In genomic region chr19:7829561-7830271, GRCh38 we compare ENCODE assay signal across 8 cellular contexts. TPM values are rescaled to one million over a fixed set of nuclear protein-coding genes. Genes with fewer than 3 reads are reported as not detected.
A peak's percentile ranks its signal among the peaks of the same experiment; 100 is the strongest.
DNase-seq lines count a peak whose midpoint lies in the region; ATAC-seq and TF ChIP-seq lines count a peak whose summit lies in the region.

Gene EVI5L (plus strand): TSS chr19:7830218. CDS start chr19:7846543, 16,325 bp downstream.

- H3K36me3 ChIP-seq in mucosa of descending colon (ENCODE audit: low read depth) = no peaks in the 10 kb centered on the region

- peak within 1 kb of the TSS; percentile 69 to 91 (median 84) for H3K4me3 Mint-ChIP-seq in IgD-negative memory B cell

- H3K27ac Mint-ChIP-seq in IgD-negative memory B cell = peak within 1 kb of the TSS; percentile 36 to 85 (median 58)

- peaks cover 0 to 10% (median 9%) of the 10 kb centered on the region in 3 donors for H3K4me1 Mint-ChIP-seq in IgD-negative memory B cell

- H3K4me3 ChIP-seq in epithelial cell of proximal tubule (ENCODE audit: low read depth, low read length) (peak within 1 kb of the TSS; percentile 63), mucosa of descending colon (peak within 1 kb of the TSS; percentile 54)

- peaks cover 10% of the 10 kb centered on the region for H3K4me1 ChIP-seq in mucosa of descending colon (ENCODE audit: low read depth)

- intact Hi-C loops in mucosa of descending colon (cut with DNase I, micrococcal nuclease) = no loop called here

- no peaks in the 10 kb centered on the region for H3K9me3 Mint-ChIP-seq in IgD-negative memory B cell

- no peaks in the 10 kb centered on the region for H3K27me3 Mint-ChIP-seq in IgD-negative memory B cell

- DNase-seq in DMS 273 (lab: John Stamatoyannopoulos, UW; ENCODE audit: unreplicated experiment) (peak; percentile 100), OCI-M1 (lab: John Stamatoyannopoulos, UW) (peak; percentile 100), epithelial cell of proximal tubule (ENCODE audit: low read depth) (peak; percentile 100), mucosa of descending colon (peak; percentile 99 to 100 (median 99))
- DNase-seq in activated T-cell treated with anti-CD3 and anti-CD28 coated beads, Interleukin-2, amount 50 U/mL, for 1 hour = peak; percentile 100
- DNase-seq in stimulated activated CD8-positive, alpha-beta memory T cell treated with anti-CD3 and anti-CD28 coated beads, Interleukin-4, amount 100 ng/mL, for 1 hour (ENCODE audit: low read depth in 2 of 2, low spot score in 1 of 2) = peak; percentile 98

- H3K36me3 Mint-ChIP-seq in IgD-negative memory B cell = no peaks in the 10 kb centered on the region

- TF ChIP-seq CTCF in epithelial cell of proximal tubule (conservative IDR thresholded peaks at IDR 0.05; ENCODE audit: low read depth, low read length) = no peak
- TF ChIP-seq CTCF in mucosa of descending colon (IDR thresholded peaks at IDR 0.05) = no peak

- no peaks in the 10 kb centered on the region for H3K9me3 ChIP-seq in mucosa of descending colon

- ATAC-seq in GM21576 (IDR thresholded peaks at IDR 0.05; ENCODE audit: unreplicated experiment) (peak; percentile 86), mucosa of descending colon (peak; percentile 89)

RNA-seq across cellular contexts. Expression of gene EVI5L, which starts in this region (rescaled TPM):
- 3.2 TPM for polyA plus RNA-seq in IgD-negative memory B cell
- total RNA-seq in epithelial cell of proximal tubule (6.1 and 9.3 TPM in 2 replicates), mucosa of descending colon (10 to 100 TPM in 2 of 3 donors, 1 to 10 TPM in 1; 8.3 to 17.6 (median 11.4) TPM)

Comparison
In these comparisons a context has a peak if more than half of its experiments do, and no peak if none do; other contexts are left out.
1. Peak in every context shown above with its lines: DNase-seq, ATAC-seq and H3K4me3 ChIP-seq.